8 cellular contexts compared by ENCODE assay signal in genomic region chr17:28743243-28744103, GRCh38. TPM values are rescaled to one million over a fixed set of nuclear protein-coding genes. Genes with fewer than 3 reads are reported as not detected.
A peak's percentile ranks its signal among the peaks of the same experiment; 100 is the strongest.
DNase-seq lines count a peak whose midpoint lies in the region; ATAC-seq and TF ChIP-seq lines count a peak whose summit lies in the region.

Gene TRAF4 (plus strand): TSS chr17:28744011. CDS start chr17:28744113, 102 bp downstream.

- peak within 1 kb of the TSS; percentile 87 for H3K27ac ChIP-seq in CD8-positive, alpha-beta memory T cell (ENCODE audit: low read depth, low read length)
- H3K27ac ChIP-seq in HL-60 (replicated peaks), result peak within 1 kb of the TSS; percentile 73

- peaks cover 7 to 35% (median 20%) of the 10 kb centered on the region in 3 donors for H3K4me1 Mint-ChIP-seq in CD8-positive, alpha-beta memory T cell

- peak; percentile 68 to 82 (median 72) for DNase-seq in CD8-positive, alpha-beta memory T cell
- DNase-seq in HL-60 (ENCODE audit: low read depth in 1 of 2, low spot score in 1 of 2), result peak; percentile 66 to 73
- DNase-seq in NOMO-1 treated with DMSO at 0.1 percent for 48 hours (lab: John Stamatoyannopoulos, UW; ENCODE audit: unreplicated experiment), result peak; percentile 50
- DNase-seq in activated CD8-positive, alpha-beta memory T cell treated with anti-CD3 and anti-CD28 coated beads, Interleukin-2, amount 50 U/mL, for 4 hours, result peak; percentile 80
- no peak for DNase-seq in mesenteric fat pad (ENCODE audit: low spot score)
- DNase-seq in stimulated activated CD8-positive, alpha-beta memory T cell treated with anti-CD3 and anti-CD28 coated beads, Interleukin-2, amount 100 ng/mL, for 48 hours (ENCODE audit: low read depth in 2 of 2), result peak; percentile 73 to 86

- CTCF ChIA-PET in CD8-positive, alpha-beta memory T cell (lab: Charles Lee), result interaction anchor here (0.7 to 17.0 kb wide), 3 partner anchors 10 to 21 kb away, joined by 3 to 579 read pairs (median 12); partner anchors contain the start of genes NEK8, RPL23A and TLCD1

- H3K4me3 ChIP-seq in CD8-positive, alpha-beta memory T cell (ENCODE audit: low read length), result peak within 1 kb of the TSS; percentile 91
- peak within 1 kb of the TSS; percentile 54 for H3K4me3 ChIP-seq in HL-60 (replicated peaks; ENCODE audit: insufficient read depth, low read length)

- no peaks in the 10 kb centered on the region for H3K9me3 ChIP-seq in CD8-positive, alpha-beta memory T cell (ENCODE audit: low read length)

- TF ChIP-seq CTCF in HL-60 (IDR thresholded peaks at IDR 0.05; ENCODE audit: insufficient read depth, low read length), result no peak

- H3K36me3 Mint-ChIP-seq in CD8-positive, alpha-beta memory T cell, result peaks cover 0 to 14% (median 1%) of the 10 kb centered on the region in 3 donors

- H3K9me3 Mint-ChIP-seq in CD8-positive, alpha-beta memory T cell, result no peaks in the 10 kb centered on the region

- no peaks in the 10 kb centered on the region for H3K36me3 ChIP-seq in CD8-positive, alpha-beta memory T cell (ENCODE audit: insufficient read depth, low read length)

- POLR2A ChIA-PET in CD8-positive, alpha-beta memory T cell (lab: Charles Lee), result interaction anchor here (0.8 to 9.2 kb wide), 3 partner anchors 13 to 24 kb away, joined by 4 to 128 read pairs (median 7); partner anchors contain the start of genes NEK8, RPL23A and TLCD1

- H3K4me3 Mint-ChIP-seq in CD8-positive, alpha-beta memory T cell, result peak within 1 kb of the TSS; percentile 86 to 94 (median 89)

- peak; percentile 74 for ATAC-seq in GM19463 (IDR thresholded peaks at IDR 0.05; ENCODE audit: unreplicated experiment)

- peaks cover 37% of the 10 kb centered on the region for H3K4me1 ChIP-seq in CD8-positive, alpha-beta memory T cell (ENCODE audit: insufficient read depth, low read length)

- H3K27me3 ChIP-seq in CD8-positive, alpha-beta memory T cell (ENCODE audit: insufficient read depth, low read length, poor library complexity, severe bottlenecking), result no peaks in the 10 kb centered on the region
- no peaks in the 10 kb centered on the region for H3K27me3 ChIP-seq in HL-60 (ENCODE audit: insufficient read depth, poor library complexity, severe bottlenecking)

- no peaks in the 10 kb centered on the region for H3K27me3 Mint-ChIP-seq in CD8-positive, alpha-beta memory T cell

- peak within 1 kb of the TSS; percentile 88 to 98 (median 92) for H3K27ac Mint-ChIP-seq in CD8-positive, alpha-beta memory T cell

- in situ Hi-C loops in endometrial microvascular endothelial cells (cut with HindIII; ENCODE audit: inconsistent ontology term, low pct_unique_long_range_greater_than_20kb, low sequenced_read_pairs), result no loop called here

RNA-seq across cellular contexts. Expression of gene TRAF4, which starts in this region (rescaled TPM):
- total RNA-seq in CD8-positive, alpha-beta memory T cell, result 100 to 1,000 TPM; 176 to 182 TPM
- 2.7 TPM for polyA plus RNA-seq in CD8-positive, alpha-beta memory T cell
- total RNA-seq in endometrial microvascular endothelial cells (ENCODE audit: inconsistent ontology term), result 14.3 TPM
- total RNA-seq in mesenteric fat pad, result 17.5 TPM
